ENCODE assay signal across 19 cellular contexts in the genomic region with DNA sequence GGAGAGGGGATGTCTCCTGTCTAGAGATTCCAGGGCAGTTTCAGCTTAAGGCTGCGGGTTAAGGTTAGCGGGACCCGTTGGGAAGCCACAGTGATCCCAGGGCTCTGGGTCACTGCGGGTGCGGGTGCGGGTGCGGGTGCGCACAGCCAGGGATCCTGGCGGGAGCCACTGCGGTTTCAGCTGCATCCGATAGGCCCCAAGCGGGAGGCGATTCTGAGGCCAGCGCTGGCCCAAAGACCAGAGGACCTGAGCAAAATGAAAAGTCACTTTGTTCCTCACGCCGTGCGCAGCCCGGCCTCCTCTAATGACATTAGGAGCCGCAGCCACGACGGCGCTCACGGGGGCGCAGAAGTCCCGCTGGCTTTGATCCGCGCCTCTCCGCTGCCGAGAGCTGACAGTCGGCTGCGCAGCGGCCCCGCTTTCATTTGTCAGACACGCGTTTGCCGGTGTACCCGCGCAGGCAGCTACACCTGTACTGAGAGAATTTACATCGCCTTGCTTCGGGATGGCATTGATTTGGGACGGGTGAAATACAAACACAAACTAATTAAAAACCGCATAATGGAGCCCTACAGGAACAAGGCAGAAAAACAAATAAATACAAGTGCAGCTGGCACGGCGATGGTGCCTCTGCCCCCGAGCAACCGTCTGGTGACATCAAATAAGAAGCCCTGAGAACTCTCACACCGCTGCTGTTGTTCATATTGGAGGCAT. TPM values are rescaled to one million over a fixed set of nuclear protein-coding genes. Genes with fewer than 3 reads are reported as not detected.
A peak's percentile ranks its signal among the peaks of the same experiment; 100 is the strongest.
DNase-seq lines count a peak whose midpoint lies in the region; ATAC-seq and TF ChIP-seq lines count a peak whose summit lies in the region.
"Had no signal": no experiment of that assay in that cellular context is flagged by ENCODE, and none has a peak within 500 bp of the region (broad histone marks: within the 10 kb centered on the region; RNA-seq: fewer than 3 reads in every experiment).

No MANE protein-coding gene starts in this region.

- peak overlapping the region; percentile 43 for H3K4me3 ChIP-seq in NT2/D1 (ENCODE audit: insufficient read length, low read depth)
- peak overlapping the region; percentile 52 for H3K4me3 ChIP-seq in iPS-20b (ENCODE audit: low read length)
- H3K4me3 ChIP-seq in subcutaneous abdominal adipose tissue (ENCODE audit: low read depth in 1 of 5, low read length in 5 of 5) = peak overlapping the region in 4 of 5 donors; percentile 21 to 64 (median 60)
- H3K4me3 ChIP-seq: A549 had no signal

- no peak overlapping the region for H3K27ac Mint-ChIP-seq in activated CD8-positive, alpha-beta memory T cell treated with anti-CD3 and anti-CD28 coated beads, Interleukin-2, amount 10 ng/mL, durations not matched to agents 7 days and 5 days
- H3K27ac Mint-ChIP-seq: activated naive CD8-positive, alpha-beta T cell treated with anti-CD3 and anti-CD28 coated beads, Interleukin-2, amount 50 U/mL, for 24 hours; CD8-positive, alpha-beta T cell; HFFc6 had no signal

- no peak overlapping the region for H3K4me3 Mint-ChIP-seq in activated CD8-positive, alpha-beta memory T cell treated with anti-CD3 and anti-CD28 coated beads, Interleukin-2, amount 10 ng/mL, durations not matched to agents 7 days and 5 days
- H3K4me3 Mint-ChIP-seq: activated naive CD8-positive, alpha-beta T cell treated with anti-CD3 and anti-CD28 coated beads, Interleukin-2, amount 50 U/mL, for 24 hours; CD8-positive, alpha-beta T cell; HFFc6 had no signal

- CTCF ChIA-PET in activated CD8-positive, alpha-beta memory T cell treated with anti-CD3 and anti-CD28 coated beads, Interleukin-2, amount 10 ng/mL, durations not matched to agents 7 days and 5 days (lab: Charles Lee) = no interaction called here

- H3K36me3 Mint-ChIP-seq in activated CD8-positive, alpha-beta memory T cell treated with anti-CD3 and anti-CD28 coated beads, Interleukin-2, amount 10 ng/mL, durations not matched to agents 7 days and 5 days = peaks cover 5% of the 10 kb centered on the region
- H3K36me3 Mint-ChIP-seq: CD8-positive, alpha-beta T cell had no signal

- H3K4me1 ChIP-seq in NT2/D1 (ENCODE audit: insufficient read depth, insufficient read length) (peaks cover 5% of the 10 kb centered on the region), iPS-20b (ENCODE audit: insufficient read depth, low read length) (no peaks in the 10 kb centered on the region; the same call in 1 of the 2 replicates), subcutaneous abdominal adipose tissue (ENCODE audit: control insufficient read depth in 5 of 5, insufficient read depth in 5 of 5, low read length in 5 of 5) (peaks cover 0 to 32% (median 30%) of the 10 kb centered on the region in 5 donors)
- H3K4me1 ChIP-seq: A549 had no signal

- peaks cover 47% of the 10 kb centered on the region for H3K27me3 Mint-ChIP-seq in activated CD8-positive, alpha-beta memory T cell treated with anti-CD3 and anti-CD28 coated beads, Interleukin-2, amount 10 ng/mL, durations not matched to agents 7 days and 5 days

- peaks cover 87% of the 10 kb centered on the region for H3K27me3 ChIP-seq in NT2/D1 (ENCODE audit: insufficient read depth, insufficient read length)
- peaks cover 100% of the 10 kb centered on the region for H3K27me3 ChIP-seq in iPS-20b (ENCODE audit: insufficient read depth, low read length)
- H3K27me3 ChIP-seq in subcutaneous abdominal adipose tissue (ENCODE audit: control insufficient read depth in 5 of 5, insufficient read depth in 4 of 5, low read length in 5 of 5) = peaks cover 4 to 50% (median 33%) of the 10 kb centered on the region in 5 donors

- peak overlapping the region; percentile 76 for H3K9ac ChIP-seq in NT2/D1 (ENCODE audit: insufficient read length, low read depth)
- no peak overlapping the region for H3K9ac ChIP-seq in iPS-20b (ENCODE audit: low read depth, low read length)
- peak overlapping the region in 1 of 5 donors; percentile 41 for H3K9ac ChIP-seq in subcutaneous abdominal adipose tissue (ENCODE audit: low read length in 5 of 5)
- H3K9ac ChIP-seq: KMS-11 had no signal

- peak; percentile 28 for DNase-seq in activated CD8-positive, alpha-beta memory T cell treated with anti-CD3 and anti-CD28 coated beads, Interleukin-2, amount 10 ng/mL, durations not matched to agents 7 days and 5 days
- no peak for DNase-seq in activated CD8-positive, alpha-beta memory T cell treated with anti-CD3 and anti-CD28 coated beads for 24 hours
- DNase-seq in NT2/D1 (ENCODE audit: low read depth, low spot score) (no peak), GM20000 (ENCODE audit: low spot score) (no peak), cortex of kidney (lab: John Stamatoyannopoulos, UW) (no peak), hypothalamus (lab: John Stamatoyannopoulos, UW) (no peak)
- DNase-seq: activated CD4-positive, alpha-beta T cell treated with anti-CD3 and anti-CD28 coated beads for 48 hours; activated naive CD8-positive, alpha-beta T cell treated with anti-CD3 and anti-CD28 coated beads, Interleukin-2, amount 50 U/mL, for 24 hours; activated T-cell treated with anti-CD3 and anti-CD28 coated beads, Interleukin-2, amount 50 U/mL, for 1 hour; CD8-positive, alpha-beta T cell; cerebellar nuclear complex; HFFc6; left colon; NCI-H1694 treated with DMSO at 0.1 percent for 48 hours; SHP77 treated with DMSO at 0.1 percent for 48 hours had no signal

- H3K36me3 ChIP-seq in NT2/D1 (ENCODE audit: insufficient read depth, insufficient read length, low read length) = no peaks in the 10 kb centered on the region
- no peaks in the 10 kb centered on the region for H3K36me3 ChIP-seq in iPS-20b (ENCODE audit: insufficient read depth, low read depth, low read length)
- H3K36me3 ChIP-seq in subcutaneous abdominal adipose tissue (ENCODE audit: control insufficient read depth in 5 of 5, insufficient read depth in 5 of 5, low read length in 5 of 5) = no peaks in the 10 kb centered on the region

- ATAC-seq in activated CD8-positive, alpha-beta memory T cell treated with anti-CD3 and anti-CD28 coated beads, Interleukin-2, amount 10 ng/mL, durations not matched to agents 7 days and 5 days = no peak
- ATAC-seq: A549; activated naive CD8-positive, alpha-beta T cell treated with anti-CD3 and anti-CD28 coated beads, Interleukin-2, amount 50 U/mL, for 24 hours; CD8-positive, alpha-beta T cell; left colon had no signal

- H3K9me3 ChIP-seq in NT2/D1 (ENCODE audit: insufficient read depth, low read length) (no peaks in the 10 kb centered on the region), iPS-20b (ENCODE audit: insufficient read depth, low read depth, low read length) (no peaks in the 10 kb centered on the region), subcutaneous abdominal adipose tissue (ENCODE audit: control insufficient read depth in 5 of 5, low read length in 5 of 5) (no peaks in the 10 kb centered on the region)
- H3K9me3 ChIP-seq: A549 had no signal

- TF ChIP-seq CTCF in GM20000 (IDR thresholded peaks at IDR 0.05; ENCODE audit: extremely low read depth, missing control alignments) = no peak

- H3K27ac ChIP-seq in iPS-20b (ENCODE audit: low read length) (no peak overlapping the region), subcutaneous abdominal adipose tissue (ENCODE audit: low read depth, low read length) (no peak overlapping the region)
- H3K27ac ChIP-seq: A549, KMS-11 had no signal

- H3K4me1 Mint-ChIP-seq in activated CD8-positive, alpha-beta memory T cell treated with anti-CD3 and anti-CD28 coated beads, Interleukin-2, amount 10 ng/mL, durations not matched to agents 7 days and 5 days = no peaks in the 10 kb centered on the region

- peaks cover 2% of the 10 kb centered on the region for H3K9me3 Mint-ChIP-seq in activated CD8-positive, alpha-beta memory T cell treated with anti-CD3 and anti-CD28 coated beads, Interleukin-2, amount 10 ng/mL, durations not matched to agents 7 days and 5 days (ENCODE audit: low read depth)
- H3K9me3 Mint-ChIP-seq: activated naive CD8-positive, alpha-beta T cell treated with anti-CD3 and anti-CD28 coated beads, Interleukin-2, amount 50 U/mL, for 24 hours; CD8-positive, alpha-beta T cell had no signal

RNA-seq across cellular contexts. Expression of a gene that starts 5.2 kb away (rescaled TPM):
- not detected for total RNA-seq in activated CD8-positive, alpha-beta memory T cell treated with anti-CD3 and anti-CD28 coated beads, Interleukin-2, amount 10 ng/mL, durations not matched to agents 7 days and 5 days
- total RNA-seq: CD8-positive, alpha-beta T cell; HFFc6; left colon had no signal
